In genomic region chr1:165845992-165846748, GRCh38 we compare ENCODE assay signal across 14 cellular contexts. TPM values are rescaled to one million over a fixed set of nuclear protein-coding genes. Genes with fewer than 3 reads are reported as not detected.
DNase-seq lines count a peak whose midpoint lies in the region; ATAC-seq lines count a peak whose summit lies in the region.
"Had no signal": no experiment of that assay in that cellular context is flagged by ENCODE, and none has a peak within 500 bp of the region (broad histone marks: within the 10 kb centered on the region; RNA-seq: fewer than 3 reads in every experiment).

No MANE protein-coding gene starts in this region.

- H3K36me3 Mint-ChIP-seq in activated CD8-positive, alpha-beta memory T cell treated with anti-CD3 and anti-CD28 coated beads, Interleukin-2, amount 10 ng/mL, durations not matched to agents 7 days and 5 days = peaks cover 9% of the 10 kb centered on the region

- peak; percentile 56 for ATAC-seq in activated CD8-positive, alpha-beta memory T cell treated with anti-CD3 and anti-CD28 coated beads, Interleukin-2, amount 10 ng/mL, durations not matched to agents 7 days and 5 days
- ATAC-seq in GM21619 (IDR thresholded peaks at IDR 0.05; ENCODE audit: unreplicated experiment) (peak; percentile 33), HG03354 (IDR thresholded peaks at IDR 0.05; ENCODE audit: poor library complexity, severe bottlenecking, unreplicated experiment) (peak; percentile 44)
- ATAC-seq: esophagus mucosa; naive thymus-derived CD4-positive, alpha-beta T cell; PC-3 had no signal

- H3K4me1 Mint-ChIP-seq in activated CD8-positive, alpha-beta memory T cell treated with anti-CD3 and anti-CD28 coated beads, Interleukin-2, amount 10 ng/mL, durations not matched to agents 7 days and 5 days = peaks cover 66% of the 10 kb centered on the region

- DNase-seq in activated CD8-positive, alpha-beta memory T cell treated with anti-CD3 and anti-CD28 coated beads, Interleukin-2, amount 10 ng/mL, durations not matched to agents 7 days and 5 days = peak; percentile 49
- no peak for DNase-seq in activated CD8-positive, alpha-beta memory T cell treated with anti-CD3 and anti-CD28 coated beads, Interleukin-2, amount 50 U/mL, for 48 hours
- DNase-seq in islet precursor cell = peak; percentile 21
- DNase-seq in NOMO-1 treated with DMSO at 0.1 percent for 48 hours (lab: John Stamatoyannopoulos, UW; ENCODE audit: unreplicated experiment) = no peak
- no peak for DNase-seq in C1 segment of cervical spinal cord (lab: John Stamatoyannopoulos, UW)
- DNase-seq in Ammon's horn (ENCODE audit: low spot score) = no peak
- DNase-seq: activated T-cell treated with anti-CD3 and anti-CD28 coated beads, Interleukin-2, amount 50 U/mL, for 24 hours; Caco-2; naive thymus-derived CD4-positive, alpha-beta T cell; NCI-H1436; PC-3 had no signal

- no peaks in the 10 kb centered on the region for H3K27me3 Mint-ChIP-seq in activated CD8-positive, alpha-beta memory T cell treated with anti-CD3 and anti-CD28 coated beads, Interleukin-2, amount 10 ng/mL, durations not matched to agents 7 days and 5 days
- H3K27me3 Mint-ChIP-seq: activated T-cell treated with anti-CD3 and anti-CD28 coated beads, Interleukin-2, amount 50 U/mL, for 24 hours had no signal

- CTCF ChIA-PET in activated CD8-positive, alpha-beta memory T cell treated with anti-CD3 and anti-CD28 coated beads, Interleukin-2, amount 10 ng/mL, durations not matched to agents 7 days and 5 days (lab: Charles Lee) = interaction anchor here (0.9 to 1.4 kb wide), 3 partner anchors 16 to 107 kb away, joined by 3 to 4 read pairs (median 3); partner anchors contain the start of gene TMCO1

- H3K4me3 Mint-ChIP-seq in activated CD8-positive, alpha-beta memory T cell treated with anti-CD3 and anti-CD28 coated beads, Interleukin-2, amount 10 ng/mL, durations not matched to agents 7 days and 5 days = no peak overlapping the region
- H3K4me3 Mint-ChIP-seq: activated T-cell treated with anti-CD3 and anti-CD28 coated beads, Interleukin-2, amount 50 U/mL, for 24 hours; naive thymus-derived CD4-positive, alpha-beta T cell had no signal

- peak overlapping the region; percentile 21 for H3K27ac Mint-ChIP-seq in activated CD8-positive, alpha-beta memory T cell treated with anti-CD3 and anti-CD28 coated beads, Interleukin-2, amount 10 ng/mL, durations not matched to agents 7 days and 5 days
- H3K27ac Mint-ChIP-seq: activated T-cell treated with anti-CD3 and anti-CD28 coated beads, Interleukin-2, amount 50 U/mL, for 24 hours had no signal

- H3K9me3 Mint-ChIP-seq in activated CD8-positive, alpha-beta memory T cell treated with anti-CD3 and anti-CD28 coated beads, Interleukin-2, amount 10 ng/mL, durations not matched to agents 7 days and 5 days (ENCODE audit: low read depth) = no peaks in the 10 kb centered on the region
- H3K9me3 Mint-ChIP-seq: naive thymus-derived CD4-positive, alpha-beta T cell had no signal

RNA-seq across cellular contexts. Expression of gene UCK2, which starts 18.8 kb away (rescaled TPM):
- total RNA-seq in activated CD8-positive, alpha-beta memory T cell treated with anti-CD3 and anti-CD28 coated beads, Interleukin-2, amount 10 ng/mL, durations not matched to agents 7 days and 5 days = 10 to 100 TPM; 50.7 to 70.3 TPM

Comparison
In these comparisons a context has a peak if more than half of its experiments do, and no peak if none do; other contexts are left out.
1. DNase-seq: peak in activated CD8-positive, alpha-beta memory T cell treated with anti-CD3 and anti-CD28 coated beads, Interleukin-2, amount 10 ng/mL, durations not matched to agents 7 days and 5 days (single experiment) and islet precursor cell (single experiment); none in activated CD8-positive, alpha-beta memory T cell treated with anti-CD3 and anti-CD28 coated beads, Interleukin-2, amount 50 U/mL, for 48 hours (single experiment), NOMO-1 treated with DMSO at 0.1 percent for 48 hours (single experiment), C1 segment of cervical spinal cord (0 of 14) and Ammon's horn (single experiment).
2. Peak in every context shown above with its lines, with median percentiles within 50 percentile points of each other: ATAC-seq.